11 cellular contexts compared by ENCODE assay signal in genomic region chr2:101089419-101089818, GRCh38.
A peak's percentile ranks its signal among the peaks of the same experiment; 100 is the strongest.
DNase-seq lines count a peak whose midpoint lies in the region; ATAC-seq and TF ChIP-seq lines count a peak whose summit lies in the region.
"Had no signal": no experiment of that assay in that cellular context is flagged by ENCODE, and none has a peak within 500 bp of the region (broad histone marks: within the 10 kb centered on the region; RNA-seq: fewer than 3 reads in every experiment).

No MANE protein-coding gene starts in this region.

- peak; percentile 75 for ATAC-seq in GM21526 (IDR thresholded peaks at IDR 0.05; ENCODE audit: low FRiP score, unreplicated experiment)
- ATAC-seq in HG03159 (IDR thresholded peaks at IDR 0.05; ENCODE audit: unreplicated experiment) = peak; percentile 90

- no peak overlapping the region for H3K4ac ChIP-seq in trophoblast cell (ENCODE audit: low read depth, low read length)

- peak; percentile 31 for DNase-seq in NK-92 treated with Interleukin-12 subunit alpha and Interleukin-12 subunit beta, amount 100 ng/mL, for 24 hours (lab: John Stamatoyannopoulos, UW)
- no peak for DNase-seq in NK-92 (lab: John Stamatoyannopoulos, UW; ENCODE audit: unreplicated experiment)
- peak; percentile 33 to 56 for DNase-seq in trophoblast cell
- DNase-seq in NCI-H345 (lab: John Stamatoyannopoulos, UW) = no peak
- no peak for DNase-seq in globus pallidus (ENCODE audit: low spot score)
- DNase-seq in OCI-LY7 (ENCODE audit: low spot score) = no peak
- DNase-seq: cortex of kidney, ovary, Right ventricle myocardium superior had no signal

- H3K36me3 ChIP-seq in trophoblast cell (ENCODE audit: control insufficient read depth in 1 of 2, insufficient read depth in 2 of 2, low read length in 2 of 2) (no peaks in the 10 kb centered on the region), OCI-LY7 (ENCODE audit: insufficient read depth, low read length) (no peaks in the 10 kb centered on the region)
- H3K36me3 ChIP-seq: ovary had no signal

- H2BK120ac ChIP-seq in trophoblast cell (ENCODE audit: insufficient read depth, low read length, poor library complexity) = no peak overlapping the region

- H4K8ac ChIP-seq in trophoblast cell (ENCODE audit: low read depth, low read length) = no peak overlapping the region

- no peaks in the 10 kb centered on the region for H3K9me2 ChIP-seq in OCI-LY7 (ENCODE audit: insufficient read depth, low read length)

- no peak overlapping the region for H3K14ac ChIP-seq in trophoblast cell (ENCODE audit: low read length)

- intact Hi-C loops in OCI-LY7 (cut with micrococcal nuclease; ENCODE audit: unreplicated experiment) = no loop called here

- H3K4me3 ChIP-seq in trophoblast cell (ENCODE audit: low read depth, low read length) = no peak overlapping the region
- no peak overlapping the region for H3K4me3 ChIP-seq in OCI-LY7 (ENCODE audit: low read depth, low read length, poor library complexity, severe bottlenecking)
- H3K4me3 ChIP-seq: ovary had no signal

- H2BK12ac ChIP-seq in trophoblast cell (ENCODE audit: low read length) = no peak overlapping the region

- no peaks in the 10 kb centered on the region for H3K79me2 ChIP-seq in trophoblast cell (ENCODE audit: control insufficient read depth, insufficient read depth, low read length, poor library complexity)
- no peaks in the 10 kb centered on the region for H3K79me2 ChIP-seq in OCI-LY7 (ENCODE audit: insufficient read depth, low read depth, low read length)

- WGBS in trophoblast cell (ENCODE audit: extremely low coverage, insufficient coverage, insufficient read length) = no CpG with 5 or more reads among the region's 1 CpG

- no peak overlapping the region for H2AK5ac ChIP-seq in trophoblast cell (ENCODE audit: low read length)

- H3K9ac ChIP-seq in trophoblast cell (ENCODE audit: low read length) = no peak overlapping the region

- no peaks in the 10 kb centered on the region for H3K4me1 ChIP-seq in trophoblast cell (ENCODE audit: control insufficient read depth in 1 of 2, insufficient read depth in 2 of 2, low read length in 2 of 2)
- no peaks in the 10 kb centered on the region for H3K4me1 ChIP-seq in OCI-LY7 (ENCODE audit: insufficient read depth, low read length, poor library complexity, severe bottlenecking)

- H3K23ac ChIP-seq in trophoblast cell (ENCODE audit: low read length) = no peak overlapping the region

- no peaks in the 10 kb centered on the region for H3K79me1 ChIP-seq in trophoblast cell (ENCODE audit: low read length)

- H4K91ac ChIP-seq in trophoblast cell (ENCODE audit: low read depth, low read length) = no peak overlapping the region

- no peak overlapping the region for H2BK5ac ChIP-seq in trophoblast cell (ENCODE audit: low read depth, low read length, poor library complexity)

- no TSS peak for BruUV-seq in OCI-LY7 (replicated peaks; lab: Mats Ljungman, UMichigan)

- no peak overlapping the region for H3K4me2 ChIP-seq in trophoblast cell (ENCODE audit: low read length)
- no peak overlapping the region for H3K4me2 ChIP-seq in OCI-LY7 (ENCODE audit: low read length)

- no peak overlapping the region for H3K18ac ChIP-seq in trophoblast cell (ENCODE audit: low read length)

- H4K12ac ChIP-seq in trophoblast cell (ENCODE audit: low read depth, low read length) = no peak overlapping the region

- TF ChIP-seq CTCF in OCI-LY7 (conservative IDR thresholded peaks at IDR 0.05; ENCODE audit: low read length) = no peak

- CTCF ChIA-PET in OCI-LY7 (lab: Charles Lee; ENCODE audit: unreplicated experiment) = no interaction called here

- POLR2A ChIA-PET in OCI-LY7 (lab: Charles Lee) = no interaction called here

- H3K9me3 ChIP-seq in trophoblast cell (ENCODE audit: insufficient read depth, low read depth, low read length) = no peaks in the 10 kb centered on the region
- H3K9me3 ChIP-seq in OCI-LY7 (ENCODE audit: low read length) = no peaks in the 10 kb centered on the region
- H3K9me3 ChIP-seq: ovary had no signal

- no peaks in the 10 kb centered on the region for H3K27me3 ChIP-seq in trophoblast cell (ENCODE audit: insufficient read depth, low read length)
- H3K27me3 ChIP-seq: ovary had no signal

- no peak overlapping the region for H2AFZ ChIP-seq in trophoblast cell (ENCODE audit: insufficient read depth, low read length, poor library complexity)
- H2AFZ ChIP-seq in OCI-LY7 (ENCODE audit: low read length) = no peak overlapping the region

- H3K27ac ChIP-seq in trophoblast cell (ENCODE audit: low read depth, low read length) (no peak overlapping the region), OCI-LY7 (ENCODE audit: low read depth, low read length, poor library complexity, severe bottlenecking) (no peak overlapping the region)
- H3K27ac ChIP-seq: ovary had no signal

- no peaks in the 10 kb centered on the region for H4K20me1 ChIP-seq in OCI-LY7 (ENCODE audit: insufficient read depth, low read length)

Comparison
In these comparisons a context has a peak if more than half of its experiments do, and no peak if none do; other contexts are left out.
1. DNase-seq: peak in NK-92 treated with Interleukin-12 subunit alpha and Interleukin-12 subunit beta, amount 100 ng/mL, for 24 hours (single experiment) and trophoblast cell (2 of 2); none in NK-92 (single experiment), NCI-H345 (single experiment), globus pallidus (single experiment) and OCI-LY7 (single experiment).